ENCODE assay signal across 19 cellular contexts in the genomic region with DNA sequence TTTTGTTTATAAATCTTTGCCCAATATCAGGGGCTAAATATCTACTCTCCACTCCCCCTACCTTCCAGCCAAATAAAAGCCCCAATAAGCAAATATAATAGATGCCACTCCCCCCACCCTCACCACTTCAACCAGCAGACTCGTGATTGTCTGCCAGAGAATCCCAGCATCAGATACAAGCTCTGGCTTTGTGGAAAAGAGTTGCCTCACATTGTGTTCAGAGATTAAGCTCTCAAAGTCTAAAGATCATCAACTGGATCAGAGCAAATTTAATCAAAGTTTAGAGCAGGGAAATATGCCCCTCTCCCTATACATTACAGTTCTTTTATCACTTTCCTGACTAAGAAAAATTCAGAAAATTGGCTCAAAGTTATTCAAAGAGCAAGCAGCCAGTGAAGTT.
"Had no signal": no experiment of that assay in that cellular context is flagged by ENCODE, and none has a peak within 500 bp of the region (broad histone marks: within the 10 kb centered on the region; RNA-seq: fewer than 3 reads in every experiment).

No MANE protein-coding gene starts in this region.

- H3K27ac ChIP-seq: foreskin keratinocyte, hepatocyte, lower lobe of right lung, skin epidermis, tibial artery had no signal

- H3K4me3 Mint-ChIP-seq: activated CD4-positive, alpha-beta T cell treated with anti-CD3 and anti-CD28 coated beads, Interleukin-2, amount 10 ng/mL, durations not matched to agents 7 days and 5 days; activated naive CD4-positive, alpha-beta T cell treated with anti-CD3 and anti-CD28 coated beads, Interleukin-2, amount 10 ng/mL, durations not matched to agents 7 days and 5 days; activated naive CD8-positive, alpha-beta T cell treated with anti-CD3 and anti-CD28 coated beads, Interleukin-2, amount 50 U/mL, for 24 hours; activated T-cell treated with anti-CD3 and anti-CD28 coated beads, Interleukin-2, amount 50 U/mL, for 4 hours; nephron had no signal

- H3K36me3 Mint-ChIP-seq: activated naive CD4-positive, alpha-beta T cell treated with anti-CD3 and anti-CD28 coated beads, Interleukin-2, amount 10 ng/mL, durations not matched to agents 7 days and 5 days had no signal

- H3K4me3 ChIP-seq: hepatocyte, lower lobe of right lung, skin epidermis, tibial artery had no signal

- H3K36me3 ChIP-seq: lower lobe of right lung had no signal

- H3K27ac Mint-ChIP-seq: activated CD4-positive, alpha-beta T cell treated with anti-CD3 and anti-CD28 coated beads, Interleukin-2, amount 10 ng/mL, durations not matched to agents 7 days and 5 days; activated naive CD4-positive, alpha-beta T cell treated with anti-CD3 and anti-CD28 coated beads, Interleukin-2, amount 10 ng/mL, durations not matched to agents 7 days and 5 days; activated naive CD8-positive, alpha-beta T cell treated with anti-CD3 and anti-CD28 coated beads, Interleukin-2, amount 50 U/mL, for 24 hours; nephron had no signal

- H3K4me1 Mint-ChIP-seq: activated CD4-positive, alpha-beta T cell treated with anti-CD3 and anti-CD28 coated beads, Interleukin-2, amount 10 ng/mL, durations not matched to agents 7 days and 5 days; activated naive CD4-positive, alpha-beta T cell treated with anti-CD3 and anti-CD28 coated beads, Interleukin-2, amount 10 ng/mL, durations not matched to agents 7 days and 5 days; activated naive CD8-positive, alpha-beta T cell treated with anti-CD3 and anti-CD28 coated beads, Interleukin-2, amount 50 U/mL, for 24 hours; nephron had no signal

- ATAC-seq: activated naive CD8-positive, alpha-beta T cell treated with anti-CD3 and anti-CD28 coated beads, Interleukin-2, amount 50 U/mL, for 24 hours; activated T-cell treated with anti-CD3 and anti-CD28 coated beads, Interleukin-2, amount 50 U/mL, for 4 hours; left cardiac atrium; lower lobe of right lung; stimulated activated naive CD8-positive, alpha-beta T cell treated with anti-CD3 and anti-CD28 coated beads, Interleukin-15, Interleukin-2, amounts not matched to agents 100 U/mL and 50 U/mL, for 24 hours had no signal

- DNase-seq: activated CD4-positive, alpha-beta T cell treated with anti-CD3 and anti-CD28 coated beads, Interleukin-2, amount 10 ng/mL, durations not matched to agents 7 days and 5 days; activated CD8-positive, alpha-beta memory T cell treated with anti-CD3 and anti-CD28 coated beads, Interleukin-2, amount 50 U/mL, for 4 hours; activated effector memory CD4-positive, alpha-beta T cell treated with Interleukin-2 at 50 U/mL for 16 hours; activated naive CD4-positive, alpha-beta T cell treated with anti-CD3 and anti-CD28 coated beads, Interleukin-2, amount 10 ng/mL, durations not matched to agents 7 days and 5 days; activated naive CD8-positive, alpha-beta T cell treated with anti-CD3 and anti-CD28 coated beads, Interleukin-2, amount 50 U/mL, for 24 hours; activated T-cell treated with anti-CD3 and anti-CD28 coated beads, Interleukin-2, amount 50 U/mL, for 4 hours; dermis blood vessel endothelial cell; effector memory CD4-positive, alpha-beta T cell; left cardiac atrium; lower lobe of right lung; nucleus accumbens; stimulated activated naive CD8-positive, alpha-beta T cell treated with anti-CD3 and anti-CD28 coated beads, Interleukin-15, Interleukin-2, amounts not matched to agents 100 U/mL and 50 U/mL, for 24 hours; T-helper 1 cell; T-helper 9 cell; tibial artery had no signal

- H3K9me3 ChIP-seq: lower lobe of right lung, tibial artery had no signal

- H3K9me3 Mint-ChIP-seq: activated CD4-positive, alpha-beta T cell treated with anti-CD3 and anti-CD28 coated beads, Interleukin-2, amount 10 ng/mL, durations not matched to agents 7 days and 5 days; activated naive CD4-positive, alpha-beta T cell treated with anti-CD3 and anti-CD28 coated beads, Interleukin-2, amount 10 ng/mL, durations not matched to agents 7 days and 5 days; activated naive CD8-positive, alpha-beta T cell treated with anti-CD3 and anti-CD28 coated beads, Interleukin-2, amount 50 U/mL, for 24 hours; activated T-cell treated with anti-CD3 and anti-CD28 coated beads, Interleukin-2, amount 50 U/mL, for 4 hours; nephron had no signal
